In genomic region chr5:95816341-95816740, GRCh38 we compare ENCODE assay signal across 16 cellular contexts. TPM values are rescaled to one million over a fixed set of nuclear protein-coding genes. Genes with fewer than 3 reads are reported as not detected.
A peak's percentile ranks its signal among the peaks of the same experiment; 100 is the strongest.
DNase-seq lines count a peak whose midpoint lies in the region; ATAC-seq and TF ChIP-seq lines count a peak whose summit lies in the region.
"Had no signal": no experiment of that assay in that cellular context is flagged by ENCODE, and none has a peak within 500 bp of the region (broad histone marks: within the 10 kb centered on the region; RNA-seq: fewer than 3 reads in every experiment).

No MANE protein-coding gene starts in this region.

- no peak for TF ChIP-seq CTCF in thyroid gland (IDR thresholded peaks at IDR 0.05)
- no peak for TF ChIP-seq CTCF in ascending aorta (IDR thresholded peaks at IDR 0.05)

- no peak for TF ChIP-seq POLR2A in thyroid gland (IDR thresholded peaks at IDR 0.05)

- no peak for DNase-seq in activated naive CD4-positive, alpha-beta T cell treated with anti-CD3 and anti-CD28 coated beads, Interleukin-2, amount 50 U/mL, for 72 hours (ENCODE audit: low spot score in 2 of 2)
- DNase-seq in activated naive CD4-positive, alpha-beta T cell (lab: John Stamatoyannopoulos, UW): no peak
- no peak for DNase-seq in T-helper 17 cell
- no peak for DNase-seq in memory B cell (ENCODE audit: low spot score in 2 of 2)
- no peak for DNase-seq in thyroid gland
- DNase-seq in NCI-H345 (lab: John Stamatoyannopoulos, UW): no peak
- no peak for DNase-seq in cerebellar nuclear complex (lab: John Stamatoyannopoulos, UW)
- DNase-seq in ascending aorta (ENCODE audit: low spot score in 2 of 2): no peak
- DNase-seq: MV-4-11; NCI-H2029; NCI-H510A; nucleus accumbens; stimulated activated CD4-positive, alpha-beta T cell treated with anti-CD3 and anti-CD28 coated beads, Interleukin-15, amount 100 ng/mL, for 24 hours; stimulated activated naive CD4-positive, alpha-beta T cell treated with Interleukin-2 at 50 U/mL for 16 hours had no signal

- H3K36me3 Mint-ChIP-seq in activated naive CD4-positive, alpha-beta T cell treated with anti-CD3 and anti-CD28 coated beads, Interleukin-2, amount 50 U/mL, for 72 hours: peaks cover 10 to 26% of the 10 kb centered on the region in 2 donors
- H3K36me3 Mint-ChIP-seq in T-helper 17 cell (ENCODE audit: low read depth) (peaks cover 23% of the 10 kb centered on the region), memory B cell (peaks cover 27% of the 10 kb centered on the region)

- H3K9me3 Mint-ChIP-seq in activated naive CD4-positive, alpha-beta T cell treated with anti-CD3 and anti-CD28 coated beads, Interleukin-2, amount 50 U/mL, for 72 hours: no peaks in the 10 kb centered on the region
- no peaks in the 10 kb centered on the region for H3K9me3 Mint-ChIP-seq in memory B cell

- peaks cover 73% of the 10 kb centered on the region for H3K4me1 Mint-ChIP-seq in T-helper 17 cell
- peaks cover 45% of the 10 kb centered on the region for H3K4me1 Mint-ChIP-seq in memory B cell

- H3K4me3 ChIP-seq in thyroid gland (replicated peaks in 1 of 3): no peak overlapping the region
- H3K4me3 ChIP-seq in ascending aorta: no peak overlapping the region
- H3K4me3 ChIP-seq: right atrium auricular region had no signal

- ATAC-seq in activated naive CD4-positive, alpha-beta T cell treated with anti-CD3 and anti-CD28 coated beads, Interleukin-2, amount 50 U/mL, for 72 hours: no peak
- ATAC-seq in T-helper 17 cell (no peak), memory B cell (ENCODE audit: low read depth) (no peak)

- no peaks in the 10 kb centered on the region for H3K27me3 Mint-ChIP-seq in T-helper 17 cell
- H3K27me3 Mint-ChIP-seq in memory B cell: no peaks in the 10 kb centered on the region

- 84 to 86% methylated on average over 8 of the region's 8 CpGs for WGBS in thyroid gland, 2 donors

- H3K9me3 ChIP-seq in T-helper 17 cell (ENCODE audit: control insufficient read depth, low read length, poor library complexity, severe bottlenecking) (no peaks in the 10 kb centered on the region), thyroid gland (no peaks in the 10 kb centered on the region), ascending aorta (no peaks in the 10 kb centered on the region)
- H3K9me3 ChIP-seq: right atrium auricular region had no signal

- H3K27me3 ChIP-seq in thyroid gland (no peaks in the 10 kb centered on the region), ascending aorta (no peaks in the 10 kb centered on the region)
- H3K27me3 ChIP-seq: right atrium auricular region had no signal

- H3K4me3 Mint-ChIP-seq in T-helper 17 cell: peak overlapping the region; percentile 99
- H3K4me3 Mint-ChIP-seq in memory B cell: no peak overlapping the region

- H3K4me1 ChIP-seq in thyroid gland (peaks cover 26 to 48% of the 10 kb centered on the region in 2 donors), ascending aorta (peaks cover 0 to 13% of the 10 kb centered on the region in 2 donors)

- peak overlapping the region; percentile 58 to 88 for H3K27ac Mint-ChIP-seq in activated naive CD4-positive, alpha-beta T cell treated with anti-CD3 and anti-CD28 coated beads, Interleukin-2, amount 50 U/mL, for 72 hours
- H3K27ac Mint-ChIP-seq in T-helper 17 cell (peak overlapping the region; percentile 98), memory B cell (peak overlapping the region; percentile 45)

- H3K27ac ChIP-seq in thyroid gland (peak overlapping the region in 2 of 3 donors; percentile 48 to 82), ascending aorta (no peak overlapping the region)
- H3K27ac ChIP-seq: RWPE1 had no signal

- H3K36me3 ChIP-seq in thyroid gland (peaks cover 0 to 8% of the 10 kb centered on the region in 2 donors), ascending aorta (peaks cover 12 to 39% of the 10 kb centered on the region in 2 donors)

- intact Hi-C loops in thyroid gland (cut with DNase I) (no loop called here), ascending aorta (cut with DNase I) (no loop called here)

RNA-seq across cellular contexts. Expression of gene GLRX, which starts 6.2 kb away (rescaled TPM):
- 10 to 100 TPM; 28.4 to 48.4 TPM for total RNA-seq in activated naive CD4-positive, alpha-beta T cell treated with anti-CD3 and anti-CD28 coated beads, Interleukin-2, amount 50 U/mL, for 72 hours
- 10 to 100 TPM; 32.0 to 51.9 TPM for total RNA-seq in T-helper 17 cell
- 10 to 100 TPM; 30.1 to 68.7 (median 37.7) TPM for total RNA-seq in thyroid gland
- total RNA-seq in ascending aorta: 18.5 TPM

Comparison
In these comparisons a context has a peak if more than half of its experiments do, and no peak if none do; other contexts are left out.
1. H3K27ac Mint-ChIP-seq: peak in every context shown above with its lines; median percentile 98 in T-helper 17 cell; 73 in activated naive CD4-positive, alpha-beta T cell treated with anti-CD3 and anti-CD28 coated beads, Interleukin-2, amount 50 U/mL, for 72 hours; 45 in memory B cell.
2. H3K27ac ChIP-seq: peak in thyroid gland (2 of 3); none in ascending aorta (0 of 2).